ENCODE assay signal across 15 cellular contexts in genomic region chr2:207153266-207153990, GRCh38. TPM values are rescaled to one million over a fixed set of nuclear protein-coding genes. Genes with fewer than 3 reads are reported as not detected.
DNase-seq lines count a peak whose midpoint lies in the region; ATAC-seq and TF ChIP-seq lines count a peak whose summit lies in the region.
"Had no signal": no experiment of that assay in that cellular context is flagged by ENCODE, and none has a peak within 500 bp of the region (broad histone marks: within the 10 kb centered on the region; RNA-seq: fewer than 3 reads in every experiment).

No MANE protein-coding gene starts in this region.

- no peak for TF ChIP-seq POLR2A in heart left ventricle (IDR thresholded peaks at IDR 0.05)
- no peak for TF ChIP-seq POLR2A in thyroid gland (IDR thresholded peaks at IDR 0.05)
- TF ChIP-seq POLR2A in body of pancreas (IDR thresholded peaks at IDR 0.05) = no peak

- peaks cover 0 to 3% (median 0%) of the 10 kb centered on the region in 9 donors for H3K36me3 ChIP-seq in heart left ventricle
- H3K36me3 ChIP-seq in thyroid gland = no peaks in the 10 kb centered on the region
- H3K36me3 ChIP-seq in body of pancreas (replicated peaks in 1 of 2; ENCODE audit: insufficient read depth in 1 of 2, low read depth in 2 of 2) = no peaks in the 10 kb centered on the region

- H3K27ac Mint-ChIP-seq in chondrocyte (ENCODE audit: unreplicated experiment) = peak overlapping the region; percentile 81
- H3K27ac Mint-ChIP-seq in naive B cell = peak overlapping the region; percentile 4 to 84 (median 32)

- H3K9me3 Mint-ChIP-seq in chondrocyte (ENCODE audit: low read depth) (no peaks in the 10 kb centered on the region), naive B cell (peaks cover 0 to 3% (median 0%) of the 10 kb centered on the region in 7 donors)

- H3K9me3 ChIP-seq in heart left ventricle (no peaks in the 10 kb centered on the region), thyroid gland (no peaks in the 10 kb centered on the region), body of pancreas (no peaks in the 10 kb centered on the region)
- H3K9me3 ChIP-seq: MG63 had no signal

- no peaks in the 10 kb centered on the region for H3K27me3 Mint-ChIP-seq in chondrocyte (ENCODE audit: low read depth)
- no peaks in the 10 kb centered on the region for H3K27me3 Mint-ChIP-seq in naive B cell

- no peak for DNase-seq in heart left ventricle
- DNase-seq in cardiac septum (ENCODE audit: low spot score) = no peak
- no peak for DNase-seq in chondrocyte (ENCODE audit: low spot score)
- DNase-seq in naive B cell = no peak
- no peak for DNase-seq in thyroid gland
- DNase-seq in T1000 (lab: John Stamatoyannopoulos, UW) = no peak
- DNase-seq in body of pancreas = no peak
- DNase-seq in ureter (ENCODE audit: low spot score) = no peak
- DNase-seq: activated CD4-positive, alpha-beta T cell treated with anti-CD3 and anti-CD28 coated beads, Interleukin-2, amount 50 U/mL, for 48 hours; activated effector memory CD4-positive, alpha-beta T cell treated with Interleukin-2 at 50 U/mL for 16 hours; cerebellar nuclear complex; DMS79 treated with DMSO at 0.1 percent for 48 hours; MG63; PC-9; T-helper 2 cell had no signal

- H3K4me3 ChIP-seq in heart left ventricle (peak overlapping the region in 1 of 12 donors; percentile 14), thyroid gland (replicated peaks in 1 of 3) (no peak overlapping the region), body of pancreas (no peak overlapping the region)
- H3K4me3 ChIP-seq: MG63, PC-9 had no signal

- TF ChIP-seq CTCF in heart left ventricle (IDR thresholded peaks at IDR 0.05) = no peak
- no peak for TF ChIP-seq CTCF in chondrocyte (IDR thresholded peaks at IDR 0.05)
- TF ChIP-seq CTCF in thyroid gland (IDR thresholded peaks at IDR 0.05) = no peak
- TF ChIP-seq CTCF in body of pancreas (IDR thresholded peaks at IDR 0.05) = no peak

- H3K4me3 Mint-ChIP-seq in chondrocyte (ENCODE audit: unreplicated experiment) (no peak overlapping the region), naive B cell (peak overlapping the region in 1 of 8 donors; percentile 2)

- H3K4me1 Mint-ChIP-seq in chondrocyte (ENCODE audit: low read depth) (peaks cover 96% of the 10 kb centered on the region), naive B cell (peaks cover 79 to 93% (median 92%) of the 10 kb centered on the region in 3 donors)

- WGBS in heart left ventricle, 4 donors = 61 to 75% (median 66%) methylated on average over 1 of the region's 1 CpG
- WGBS in thyroid gland, 2 donors = 76 to 79% methylated on average over 1 of the region's 1 CpG
- WGBS in body of pancreas, 2 donors = 63 to 71% methylated on average over 1 of the region's 1 CpG

- no peaks in the 10 kb centered on the region for H3K27me3 ChIP-seq in heart left ventricle
- H3K27me3 ChIP-seq in thyroid gland = no peaks in the 10 kb centered on the region
- H3K27me3 ChIP-seq in body of pancreas = no peaks in the 10 kb centered on the region
- H3K27me3 ChIP-seq: MG63 had no signal

- intact Hi-C loops in heart left ventricle (cut with DNase I) = no loop called here
- intact Hi-C loops in cardiac septum (cut with DNase I) = no loop called here
- intact Hi-C loops in thyroid gland (cut with DNase I) = loop anchor here (10.0 kb wide), 1 partner anchor 69 kb away; no protein-coding TSS in a partner anchor
- intact Hi-C loops in body of pancreas (cut with DNase I) = no loop called here

- peaks cover 6% of the 10 kb centered on the region for H3K36me3 Mint-ChIP-seq in chondrocyte (ENCODE audit: low read depth)
- H3K36me3 Mint-ChIP-seq in naive B cell = peaks cover 7 to 20% of the 10 kb centered on the region in 2 donors

- ATAC-seq in heart left ventricle (peak in 1 of 4 donors; percentile 13), naive B cell (ENCODE audit: low read depth in 2 of 2) (no peak), body of pancreas (no peak)

- H3K4me1 ChIP-seq in heart left ventricle (peaks cover 21 to 100% (median 97%) of the 10 kb centered on the region in 12 donors), thyroid gland (peaks cover 17 to 66% of the 10 kb centered on the region in 2 donors), body of pancreas (peaks cover 8% of the 10 kb centered on the region)

- H3K27ac ChIP-seq in heart left ventricle (peak overlapping the region; percentile 5 to 86 (median 56)), thyroid gland (peak overlapping the region in 2 of 3 donors; percentile 19 to 67), body of pancreas (no peak overlapping the region)
- H3K27ac ChIP-seq: PC-9 had no signal

RNA-seq across cellular contexts. Expression of gene KLF7, which starts 12.3 kb away (rescaled TPM):
- total RNA-seq in heart left ventricle (10 to 100 TPM; 23.9 to 49.8 (median 27.3) TPM), cardiac septum (34.4 TPM), chondrocyte (37.5 to 46.2 TPM (median 38.5 TPM) in 3 replicates), thyroid gland (10 to 100 TPM; 19.4 to 29.5 (median 25.6) TPM), body of pancreas (1 to 10 TPM; 4.6 to 9.3 TPM), ureter (54.7 TPM)
- polyA plus RNA-seq in heart left ventricle (10 to 100 TPM in 1 of 2 donors, 1 to 10 TPM in 1; 5.0 to 11.7 TPM), naive B cell (ENCODE audit: low read depth in 6 of 6) (10 to 100 TPM; 14.2 to 25.1 (median 15.0) TPM)

Comparison
In these comparisons a context has a peak if more than half of its experiments do, and no peak if none do; other contexts are left out.
1. H3K27ac ChIP-seq: peak in heart left ventricle (12 of 12) and thyroid gland (2 of 3); none in body of pancreas (0 of 4).